In the genomic region with DNA sequence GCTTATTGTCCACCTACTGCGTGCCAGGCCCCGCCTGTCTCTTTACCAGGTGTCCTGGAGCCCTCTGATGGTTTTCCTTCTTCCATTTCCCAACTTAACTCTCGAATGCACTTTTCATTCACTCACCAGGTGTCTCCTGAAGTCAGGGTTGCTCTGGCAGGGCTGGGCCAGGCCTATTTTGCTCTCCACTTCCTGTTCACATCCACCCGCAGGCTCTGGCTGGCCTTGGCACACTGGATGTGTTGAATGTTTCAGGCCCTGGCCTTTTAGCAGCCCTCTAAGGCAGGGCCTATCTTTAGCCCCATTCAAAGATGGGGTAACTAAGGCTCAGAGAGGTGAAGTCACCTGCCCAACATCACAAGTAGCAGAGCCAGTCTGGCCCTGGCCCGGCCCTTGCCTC, we compare ENCODE assay signal across 14 cellular contexts. TPM values are rescaled to one million over a fixed set of nuclear protein-coding genes. Genes with fewer than 3 reads are reported as not detected.
DNase-seq lines count a peak whose midpoint lies in the region; ATAC-seq and TF ChIP-seq lines count a peak whose summit lies in the region.
"Had no signal": no experiment of that assay in that cellular context is flagged by ENCODE, and none has a peak within 500 bp of the region (broad histone marks: within the 10 kb centered on the region; RNA-seq: fewer than 3 reads in every experiment).

No MANE protein-coding gene starts in this region.

- H3K27ac Mint-ChIP-seq in activated T-cell treated with anti-CD3 and anti-CD28 coated beads, Interleukin-2, amount 50 U/mL, for 24 hours, result peak overlapping the region; percentile 91
- H3K27ac Mint-ChIP-seq in activated naive CD8-positive, alpha-beta T cell treated with anti-CD3 and anti-CD28 coated beads, Interleukin-2, amount 50 U/mL, for 24 hours, result peak overlapping the region; percentile 73
- no peak overlapping the region for H3K27ac Mint-ChIP-seq in progenitor cell of endocrine pancreas

- H3K27me3 Mint-ChIP-seq in activated T-cell treated with anti-CD3 and anti-CD28 coated beads, Interleukin-2, amount 50 U/mL, for 24 hours, result no peaks in the 10 kb centered on the region
- H3K27me3 Mint-ChIP-seq in activated naive CD8-positive, alpha-beta T cell treated with anti-CD3 and anti-CD28 coated beads, Interleukin-2, amount 50 U/mL, for 24 hours, result no peaks in the 10 kb centered on the region
- H3K27me3 Mint-ChIP-seq in progenitor cell of endocrine pancreas, result no peaks in the 10 kb centered on the region

- H3K9me3 Mint-ChIP-seq in activated T-cell treated with anti-CD3 and anti-CD28 coated beads, Interleukin-2, amount 50 U/mL, for 24 hours, result no peaks in the 10 kb centered on the region
- H3K9me3 Mint-ChIP-seq in activated naive CD8-positive, alpha-beta T cell treated with anti-CD3 and anti-CD28 coated beads, Interleukin-2, amount 50 U/mL, for 24 hours, result no peaks in the 10 kb centered on the region
- H3K9me3 Mint-ChIP-seq in progenitor cell of endocrine pancreas (ENCODE audit: low read depth), result no peaks in the 10 kb centered on the region

- H3K4me1 ChIP-seq in liver (ENCODE audit: control insufficient read depth in 4 of 4, insufficient read depth in 4 of 4, low read length in 3 of 4) (peaks cover 0 to 12% (median 8%) of the 10 kb centered on the region in 4 donors), thoracic aorta (ENCODE audit: control insufficient read depth in 1 of 2, low read depth in 2 of 2) (peaks cover 22 to 57% of the 10 kb centered on the region in 2 donors)

- H3K9ac ChIP-seq in liver (ENCODE audit: low read depth in 1 of 2, low read length in 2 of 2), result no peak overlapping the region
- H3K9ac ChIP-seq: GM23248 had no signal

- H3K9me3 ChIP-seq in liver (ENCODE audit: control insufficient read depth in 4 of 4, low read length in 3 of 4), result no peaks in the 10 kb centered on the region
- no peaks in the 10 kb centered on the region for H3K9me3 ChIP-seq in thoracic aorta

- H3K27ac ChIP-seq in liver (ENCODE audit: low read depth in 1 of 2, low read length in 2 of 2) (peak overlapping the region; percentile 4 to 42), thoracic aorta (peak overlapping the region; percentile 56 to 87)
- H3K27ac ChIP-seq: GM23248 had no signal

- WGBS in liver, result 85% methylated on average over 5 of the region's 5 CpGs

- no peak for TF ChIP-seq RAD21 in liver (IDR thresholded peaks at IDR 0.05)

- peaks cover 47% of the 10 kb centered on the region for H3K36me3 Mint-ChIP-seq in activated T-cell treated with anti-CD3 and anti-CD28 coated beads, Interleukin-2, amount 50 U/mL, for 24 hours (ENCODE audit: low read depth)
- H3K36me3 Mint-ChIP-seq in activated naive CD8-positive, alpha-beta T cell treated with anti-CD3 and anti-CD28 coated beads, Interleukin-2, amount 50 U/mL, for 24 hours (ENCODE audit: low read depth), result peaks cover 16% of the 10 kb centered on the region
- H3K36me3 Mint-ChIP-seq in progenitor cell of endocrine pancreas (ENCODE audit: insufficient read depth), result peaks cover 7% of the 10 kb centered on the region

- TF ChIP-seq CTCF in liver (IDR thresholded peaks at IDR 0.05; ENCODE audit: low read depth, low read length, missing input control) (no peak), thoracic aorta (IDR thresholded peaks at IDR 0.05) (no peak), progenitor cell of endocrine pancreas (IDR thresholded peaks at IDR 0.05; ENCODE audit: unreplicated experiment) (no peak)

- H3K4me3 ChIP-seq in liver (ENCODE audit: low read depth in 1 of 3, low read length in 3 of 3), result no peak overlapping the region
- H3K4me3 ChIP-seq in thoracic aorta, result no peak overlapping the region
- H3K4me3 ChIP-seq: GM23248 had no signal

- no peak overlapping the region for H3K4me3 Mint-ChIP-seq in activated T-cell treated with anti-CD3 and anti-CD28 coated beads, Interleukin-2, amount 50 U/mL, for 24 hours
- no peak overlapping the region for H3K4me3 Mint-ChIP-seq in activated naive CD8-positive, alpha-beta T cell treated with anti-CD3 and anti-CD28 coated beads, Interleukin-2, amount 50 U/mL, for 24 hours
- no peak overlapping the region for H3K4me3 Mint-ChIP-seq in progenitor cell of endocrine pancreas (ENCODE audit: low read depth)

- peaks cover 80% of the 10 kb centered on the region for H3K4me1 Mint-ChIP-seq in activated T-cell treated with anti-CD3 and anti-CD28 coated beads, Interleukin-2, amount 50 U/mL, for 24 hours (ENCODE audit: low read depth)
- H3K4me1 Mint-ChIP-seq in activated naive CD8-positive, alpha-beta T cell treated with anti-CD3 and anti-CD28 coated beads, Interleukin-2, amount 50 U/mL, for 24 hours, result peaks cover 65% of the 10 kb centered on the region
- H3K4me1 Mint-ChIP-seq in progenitor cell of endocrine pancreas (ENCODE audit: low read depth), result no peaks in the 10 kb centered on the region

- no peak for ATAC-seq in activated naive CD8-positive, alpha-beta T cell treated with anti-CD3 and anti-CD28 coated beads, Interleukin-2, amount 50 U/mL, for 24 hours
- no peak for ATAC-seq in thoracic aorta (ENCODE audit: insufficient number of reproducible peaks, low FRiP score, low read depth)
- no peak for ATAC-seq in GM21390 (IDR thresholded peaks at IDR 0.05; ENCODE audit: unreplicated experiment)

- H3K27me3 ChIP-seq in liver (ENCODE audit: control insufficient read depth in 4 of 4, insufficient read depth in 4 of 4, low read length in 3 of 4), result no peaks in the 10 kb centered on the region
- no peaks in the 10 kb centered on the region for H3K27me3 ChIP-seq in thoracic aorta (replicated peaks; ENCODE audit: insufficient read depth)

- H3K36me3 ChIP-seq in liver (ENCODE audit: control insufficient read depth in 4 of 4, insufficient read depth in 3 of 4, low read depth in 1 of 4, low read length in 3 of 4) (peaks cover 0 to 17% (median 12%) of the 10 kb centered on the region in 4 donors), thoracic aorta (peaks cover 43% of the 10 kb centered on the region)

- DNase-seq in activated T-cell treated with anti-CD3 and anti-CD28 coated beads, Interleukin-2, amount 50 U/mL, for 24 hours, result no peak
- no peak for DNase-seq in activated T-cell treated with anti-CD3 and anti-CD28 coated beads, Interleukin-2, amount 50 U/mL, for 48 hours
- no peak for DNase-seq in activated naive CD8-positive, alpha-beta T cell treated with anti-CD3 and anti-CD28 coated beads, Interleukin-2, amount 50 U/mL, for 24 hours
- DNase-seq in thoracic aorta (ENCODE audit: low spot score), result no peak
- DNase-seq in progenitor cell of endocrine pancreas (ENCODE audit: low spot score, unreplicated experiment), result no peak
- DNase-seq in stimulated activated CD8-positive, alpha-beta memory T cell treated with anti-CD3 and anti-CD28 coated beads, Interleukin-4, amount 100 ng/mL, for 48 hours, result no peak
- DNase-seq: ACHN; activated gamma-delta T cell treated with Interleukin-2 at 50 U/mL for 16 hours; GM23248; NCI-H2081 treated with DMSO at 0.1 percent for 48 hours; OCI-M1; stimulated activated CD4-positive, alpha-beta T cell treated with anti-CD3 and anti-CD28 coated beads, Interleukin-2, amount 100 ng/mL, for 48 hours had no signal

TF ChIP-seq in liver, 16 proteins besides CTCF, POLR2A, EP300 and RAD21:
- TF ChIP-seq, protein P1, sequence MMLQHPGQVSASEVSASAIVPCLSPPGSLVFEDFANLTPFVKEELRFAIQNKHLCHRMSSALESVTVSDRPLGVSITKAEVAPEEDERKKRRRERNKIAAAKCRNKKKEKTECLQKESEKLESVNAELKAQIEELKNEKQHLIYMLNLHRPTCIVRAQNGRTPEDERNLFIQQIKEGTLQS (IDR thresholded peaks at IDR 0.05), result no peak
- TF ChIP-seq GABPA (IDR thresholded peaks at IDR 0.05 in 1 of 2, conservative IDR thresholded peaks at IDR 0.05 in 1 of 2), result no peak
- TF ChIP-seq YY1 (IDR thresholded peaks at IDR 0.05), result no peak
- TF ChIP-seq, protein P2, sequence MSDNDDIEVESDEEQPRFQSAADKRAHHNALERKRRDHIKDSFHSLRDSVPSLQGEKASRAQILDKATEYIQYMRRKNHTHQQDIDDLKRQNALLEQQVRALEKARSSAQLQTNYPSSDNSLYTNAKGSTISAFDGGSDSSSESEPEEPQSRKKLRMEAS (IDR thresholded peaks at IDR 0.05), result no peak
- TF ChIP-seq FOXA2 (IDR thresholded peaks at IDR 0.05), result no peak
- no peak for TF ChIP-seq HNF4G (IDR thresholded peaks at IDR 0.05)
TF ChIP-seq in liver: peak in this region for 0.

RNA-seq across cellular contexts. Expression of a gene that starts 16.4 kb away (rescaled TPM):
- total RNA-seq in liver (10 to 100 TPM; 15.8 to 22.8 TPM), thoracic aorta (100 to 1,000 TPM; 125 to 161 TPM), progenitor cell of endocrine pancreas (38.2 and 38.8 TPM in 2 replicates)
- 10 to 100 TPM; 14.6 to 19.9 TPM for polyA plus RNA-seq in liver

RNA-seq across cellular contexts. Expression of a gene that starts 16.6 kb away (rescaled TPM):
- total RNA-seq in liver (1 to 10 TPM; 6.9 to 8.1 TPM), thoracic aorta (10 to 100 TPM in 1 of 2 donors, 1 to 10 TPM in 1; 5.4 to 14.2 TPM), progenitor cell of endocrine pancreas (11.5 and 11.7 TPM in 2 replicates)
- polyA plus RNA-seq in liver, result 1 to 10 TPM; 3.8 to 8.0 TPM

RNA-seq across cellular contexts. Expression of a gene that starts 22.4 kb away (rescaled TPM):
- 10 to 100 TPM in 1 of 2 donors, 1 to 10 TPM in 1; 9.2 to 28.4 TPM for total RNA-seq in liver
- polyA plus RNA-seq in liver, result 10 to 100 TPM; 34.2 to 72.8 TPM
- 10 to 100 TPM; 21.1 to 36.3 TPM for total RNA-seq in thoracic aorta
- total RNA-seq in progenitor cell of endocrine pancreas, result 19.9 and 21.3 TPM in 2 replicates

RNA-seq across cellular contexts. Expression of a gene that starts 49.0 kb away (rescaled TPM):
- total RNA-seq in liver, result 10 to 100 TPM; 10.0 to 13.4 TPM
- 10 to 100 TPM in 1 of 2 donors, 1 to 10 TPM in 1; 9.5 to 15.3 TPM for polyA plus RNA-seq in liver
- total RNA-seq in thoracic aorta, result 10 to 100 TPM; 10.6 to 17.6 TPM
- 15.5 and 16.3 TPM in 2 replicates for total RNA-seq in progenitor cell of endocrine pancreas

RNA-seq across cellular contexts. Expression of a gene that starts 49.1 kb away (rescaled TPM):
- 10 to 100 TPM; 31.4 to 34.7 TPM for total RNA-seq in liver
- polyA plus RNA-seq in liver, result 1 to 10 TPM; 6.9 to 7.0 TPM
- 100 to 1,000 TPM in 1 of 2 donors, 10 to 100 TPM in 1; 75.7 to 106 TPM for total RNA-seq in thoracic aorta
- total RNA-seq in progenitor cell of endocrine pancreas, result 68.3 and 74.8 TPM in 2 replicates
